In genomic region chr2:174395284-174395968, GRCh38 we compare ENCODE assay signal across 8 cellular contexts. TPM values are rescaled to one million over a fixed set of nuclear protein-coding genes. Genes with fewer than 3 reads are reported as not detected.
DNase-seq lines count a peak whose midpoint lies in the region; ATAC-seq, FAIRE-seq and TF ChIP-seq lines count a peak whose summit lies in the region.

Gene SCRN3 (plus strand): TSS chr2:174395730. CDS start chr2:174398284, 2,554 bp downstream.

- H3K4me3 ChIP-seq in right atrium auricular region (peak within 1 kb of the TSS; percentile 82 to 90), psoas muscle (peak within 1 kb of the TSS; percentile 83)

- 0 to 1% (median 0%) methylated on average over 35 of the region's 35 CpGs for WGBS in psoas muscle, 3 donors

- H3K27me3 ChIP-seq in right atrium auricular region, result no peaks in the 10 kb centered on the region
- H3K27me3 ChIP-seq in psoas muscle (ENCODE audit: insufficient read depth in 3 of 3, low read length in 2 of 3), result no peaks in the 10 kb centered on the region

- H3K9me3 ChIP-seq in right atrium auricular region, result no peaks in the 10 kb centered on the region
- H3K9me3 ChIP-seq in psoas muscle, result no peaks in the 10 kb centered on the region

- in situ Hi-C loops in GM13976 (cut with MboI; ENCODE audit: low sequenced_read_pairs, unreplicated experiment), result no loop called here

- no peak for TF ChIP-seq CTCF in GM13976 (IDR thresholded peaks at IDR 0.05; ENCODE audit: borderline replicate concordance, control extremely low read depth, extremely low read depth, insufficient read depth, missing control alignments)
- TF ChIP-seq CTCF in right atrium auricular region (IDR thresholded peaks at IDR 0.05), result peak in 1 of 2 donors; percentile 19
- TF ChIP-seq CTCF in psoas muscle (IDR thresholded peaks at IDR 0.05), result no peak

- intact Hi-C loops in psoas muscle (cut with DNase I), result no loop called here

- H3K27ac ChIP-seq in angular gyrus (ENCODE audit: low read depth, low read length), result peak within 1 kb of the TSS; percentile 68
- H3K27ac ChIP-seq in right atrium auricular region, result peak within 1 kb of the TSS; percentile 84 to 89
- peak within 1 kb of the TSS; percentile 88 for H3K27ac ChIP-seq in psoas muscle

- peaks cover 0 to 34% of the 10 kb centered on the region in 2 donors for H3K4me1 ChIP-seq in right atrium auricular region
- H3K4me1 ChIP-seq in psoas muscle, result peaks cover 22% of the 10 kb centered on the region

- peak; percentile 95 for ATAC-seq in HG02840 (IDR thresholded peaks at IDR 0.05; ENCODE audit: low FRiP score, unreplicated experiment)
- ATAC-seq in psoas muscle, result peak; percentile 94 to 99 (median 97)

- FAIRE-seq in urothelium cell line (lab: Jason Lieb, UNC), result no peak

- H3K36me3 ChIP-seq in right atrium auricular region (peaks cover 7% of the 10 kb centered on the region), psoas muscle (ENCODE audit: insufficient read depth in 1 of 2, low read depth in 1 of 2) (peaks cover 0 to 25% of the 10 kb centered on the region in 2 donors)

- DNase-seq in GM13976 (ENCODE audit: low spot score), result peak; percentile 92
- DNase-seq in NCI-H146 (lab: John Stamatoyannopoulos, UW), result peak; percentile 95
- DNase-seq in T-helper 2 cell, result peak; percentile 52 to 89 (median 74)
- DNase-seq in right atrium auricular region (ENCODE audit: low spot score), result peak; percentile 70
- peak; percentile 63 to 86 for DNase-seq in psoas muscle
- DNase-seq in urothelium cell line (ENCODE audit: low spot score), result peak; percentile 88

RNA-seq across cellular contexts. Expression of gene SCRN3, which starts in this region (rescaled TPM):
- total RNA-seq in right atrium auricular region (10 to 100 TPM; 11.4 to 23.5 TPM), psoas muscle (10 to 100 TPM; 22.5 to 44.4 (median 31.2) TPM)
- polyA plus RNA-seq in psoas muscle, result 10 to 100 TPM in 2 of 3 donors, 1 to 10 TPM in 1; 9.1 to 33.2 (median 11.0) TPM

Comparison
In these comparisons a context has a peak if more than half of its experiments do, and no peak if none do; other contexts are left out.
1. Peak in every context shown above with its lines: DNase-seq, ATAC-seq, H3K4me3 ChIP-seq and H3K27ac ChIP-seq.